In the genomic region with DNA sequence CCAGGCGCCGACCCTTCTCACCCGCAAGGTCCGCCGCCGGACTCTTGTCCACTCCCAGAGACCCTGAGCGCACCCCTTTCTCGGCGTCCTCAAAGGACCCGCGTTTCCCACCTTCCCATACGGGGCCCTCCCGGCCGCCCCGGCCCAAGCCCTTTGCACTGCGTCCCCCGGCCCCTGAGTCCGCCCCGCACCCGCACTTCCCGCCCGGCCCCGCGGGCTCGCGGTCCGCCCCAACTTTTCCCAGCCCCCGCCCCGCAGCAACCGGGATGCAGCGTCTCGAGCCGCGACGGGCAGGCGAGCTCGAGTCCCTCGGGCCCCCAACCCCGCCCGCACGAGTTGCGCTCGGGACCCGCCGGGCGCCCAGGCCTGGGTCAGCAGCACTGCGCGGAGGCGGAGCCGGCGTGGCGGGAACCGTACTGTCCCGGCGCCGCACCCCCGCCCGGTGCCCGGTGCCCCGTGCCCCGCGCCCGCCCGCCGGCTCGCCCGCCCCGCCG, we compare ENCODE assay signal across 8 cellular contexts. TPM values are rescaled to one million over a fixed set of nuclear protein-coding genes. Genes with fewer than 3 reads are reported as not detected.
A peak's percentile ranks its signal among the peaks of the same experiment; 100 is the strongest.
DNase-seq lines count a peak whose midpoint lies in the region; ATAC-seq and TF ChIP-seq lines count a peak whose summit lies in the region.

No MANE protein-coding gene starts in this region.

- peak overlapping the region; percentile 70 for H3K4me3 ChIP-seq in AG04450 (ENCODE audit: low read depth, low read length)

- CTCF ChIA-PET in AG04450 (lab: Charles Lee), result interaction anchor here (0.9 to 3.4 kb wide), 5 partner anchors 44 to 308 kb away, joined by 4 to 22 read pairs (median 5); no protein-coding TSS in a partner anchor
- CTCF ChIA-PET in activated CD8-positive, alpha-beta T cell treated with anti-CD3 and anti-CD28 coated beads for 36 hours (lab: Charles Lee), result interaction anchor here (0.9 to 3.7 kb wide), 2 partner anchors 31 to 307 kb away, joined by 3 to 16 read pairs; no protein-coding TSS in a partner anchor

- TF ChIP-seq CTCF in AG04450 (IDR thresholded peaks at IDR 0.05; ENCODE audit: low read depth, low read length), result no peak
- TF ChIP-seq CTCF in activated CD8-positive, alpha-beta T cell treated with anti-CD3 and anti-CD28 coated beads for 36 hours (IDR thresholded peaks at IDR 0.05), result no peak

- H3K27ac Mint-ChIP-seq in activated CD8-positive, alpha-beta T cell treated with anti-CD3 and anti-CD28 coated beads for 36 hours, result peak overlapping the region; percentile 50

- ATAC-seq in GM18907 (IDR thresholded peaks at IDR 0.05; ENCODE audit: unreplicated experiment) (peak; percentile 61), HG03108 (IDR thresholded peaks at IDR 0.05; ENCODE audit: unreplicated experiment) (peak; percentile 26), left ventricle myocardium superior (peak; percentile 68), sciatic nerve (peak; percentile 22)
- peak; percentile 25 for ATAC-seq in activated CD8-positive, alpha-beta T cell treated with anti-CD3 and anti-CD28 coated beads for 36 hours

- no peaks in the 10 kb centered on the region for H3K36me3 Mint-ChIP-seq in activated CD8-positive, alpha-beta T cell treated with anti-CD3 and anti-CD28 coated beads for 36 hours (ENCODE audit: low read depth)

- no peaks in the 10 kb centered on the region for H3K9me3 Mint-ChIP-seq in activated CD8-positive, alpha-beta T cell treated with anti-CD3 and anti-CD28 coated beads for 36 hours

- H3K27me3 ChIP-seq in AG04450 (ENCODE audit: control insufficient read depth, insufficient read depth, low read length), result peaks cover 18% of the 10 kb centered on the region

- no peaks in the 10 kb centered on the region; the same call in 1 of the 2 replicates for H3K9me3 ChIP-seq in AG04450 (ENCODE audit: control insufficient read depth, insufficient read depth, low read length)

- no peak for DNase-seq in AG04450 (ENCODE audit: low read depth, low spot score)
- no peak for DNase-seq in activated CD8-positive, alpha-beta T cell treated with anti-CD3 and anti-CD28 coated beads for 36 hours
- DNase-seq in left ventricle myocardium superior, result peak; percentile 62
- DNase-seq in sciatic nerve (ENCODE audit: low spot score), result peak; percentile 67
- DNase-seq in NCI-H146 (lab: John Stamatoyannopoulos, UW), result no peak
- DNase-seq in epidermal melanocyte (ENCODE audit: insufficient read length, low spot score), result no peak

- intact Hi-C loops in activated CD8-positive, alpha-beta T cell treated with anti-CD3 and anti-CD28 coated beads for 36 hours (cut with micrococcal nuclease), result loop anchor here (5.0 kb wide), 1 partner anchor 305 kb away; no protein-coding TSS in a partner anchor
- intact Hi-C loops in left ventricle myocardium superior (cut with micrococcal nuclease) (loop anchor here (10.0 kb wide), 1 partner anchor 112 kb away; no protein-coding TSS in a partner anchor), sciatic nerve (cut with DNase I) (loop anchor here (10.0 kb wide), 1 partner anchor 308 kb away; no protein-coding TSS in a partner anchor)

- H3K27me3 Mint-ChIP-seq in activated CD8-positive, alpha-beta T cell treated with anti-CD3 and anti-CD28 coated beads for 36 hours, result peaks cover 13% of the 10 kb centered on the region

- peaks cover 13% of the 10 kb centered on the region for H3K4me1 Mint-ChIP-seq in activated CD8-positive, alpha-beta T cell treated with anti-CD3 and anti-CD28 coated beads for 36 hours (ENCODE audit: low read depth)

- POLR2A ChIA-PET in AG04450 (lab: Yijun Ruan, JAX), result interaction anchor here (1.2 to 1.5 kb wide), 2 partner anchors 9 to 13 kb away, joined by 3 to 7 read pairs; no protein-coding TSS in a partner anchor
- POLR2A ChIA-PET in activated CD8-positive, alpha-beta T cell treated with anti-CD3 and anti-CD28 coated beads for 36 hours (lab: Charles Lee), result interaction anchor here (0.7 to 1.6 kb wide), 2 partner anchors 9 to 345 kb away, joined by 3 read pairs; partner anchors contain the start of gene SLC36A4

- peak overlapping the region; percentile 31 for H3K27ac ChIP-seq in AG04450 (ENCODE audit: low read depth, low read length)

- H3K4me3 Mint-ChIP-seq in activated CD8-positive, alpha-beta T cell treated with anti-CD3 and anti-CD28 coated beads for 36 hours, result peak overlapping the region; percentile 72

RNA-seq across cellular contexts. Expression of gene SMCO4, which starts 0.4 kb away (rescaled TPM):
- polyA plus RNA-seq in AG04450 (2011; rRNA removed), result 8.6 and 9.4 TPM in 2 replicates
- polyA minus RNA-seq in AG04450 (2011; rRNA and poly(A)+ RNA removed), result 3.6 and 5.7 TPM in 2 replicates
- 1 to 10 TPM; 5.0 to 9.4 TPM for total RNA-seq in activated CD8-positive, alpha-beta T cell treated with anti-CD3 and anti-CD28 coated beads for 36 hours
- total RNA-seq in left ventricle myocardium superior (50.7 TPM), sciatic nerve (12.3 TPM)

Comparison
In these comparisons a context has a peak if more than half of its experiments do, and no peak if none do; other contexts are left out.
1. DNase-seq: peak in left ventricle myocardium superior (single experiment) and sciatic nerve (single experiment); none in AG04450 (single experiment), activated CD8-positive, alpha-beta T cell treated with anti-CD3 and anti-CD28 coated beads for 36 hours (single experiment), NCI-H146 (single experiment) and epidermal melanocyte (single experiment).
2. Peak in every context shown above with its lines, with median percentiles within 50 percentile points of each other: ATAC-seq.